1 cellular context compared by ENCODE assay signal in the genomic region with DNA sequence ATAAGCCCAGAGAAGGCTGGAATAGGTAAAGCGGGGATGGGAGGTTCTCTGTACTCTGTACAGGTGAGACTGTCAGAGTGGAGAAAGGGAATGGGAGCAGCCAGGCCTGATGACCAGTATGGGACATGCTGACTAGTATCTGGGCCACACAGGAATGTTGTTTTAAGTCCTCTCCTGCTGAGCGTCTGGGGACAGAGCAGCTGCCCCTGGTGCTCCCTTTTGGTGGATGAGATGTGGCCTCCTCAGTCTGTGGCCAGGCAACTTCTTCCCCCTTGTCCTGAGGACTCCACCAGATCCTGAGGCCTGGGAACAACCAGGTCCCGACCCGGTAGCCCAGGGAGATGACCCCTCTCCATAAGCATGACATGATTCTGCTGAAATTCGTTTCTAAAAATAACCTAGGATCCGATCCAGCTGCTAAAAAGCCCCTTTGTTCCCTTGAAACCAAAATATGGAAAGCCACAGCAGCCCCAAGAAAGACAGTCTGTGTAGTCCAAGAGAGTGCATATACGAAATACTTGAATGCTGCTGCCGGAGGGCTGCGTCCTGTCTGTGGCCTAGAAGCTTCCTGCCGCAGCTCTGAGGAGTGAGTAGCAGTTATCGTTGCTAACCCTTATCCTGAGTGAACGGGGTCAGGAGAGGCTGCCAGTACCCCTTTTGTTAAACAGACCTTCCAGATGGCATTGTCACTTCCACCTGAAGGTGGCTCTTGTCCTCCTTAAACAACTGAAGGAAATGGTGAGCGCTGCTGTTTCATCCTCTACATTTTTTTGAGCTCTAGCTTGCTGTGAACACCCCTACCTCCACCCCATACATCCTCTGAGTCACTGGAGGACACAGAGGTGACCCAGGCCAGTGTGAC.
TF ChIP-seq lines count a peak whose summit lies in the region.

No MANE protein-coding gene starts in this region.

TF ChIP-seq in K562, 482 proteins besides CTCF, POLR2A, EP300 and RAD21 (continued from another document and continues in another):
- TF ChIP-seq, protein P1, sequence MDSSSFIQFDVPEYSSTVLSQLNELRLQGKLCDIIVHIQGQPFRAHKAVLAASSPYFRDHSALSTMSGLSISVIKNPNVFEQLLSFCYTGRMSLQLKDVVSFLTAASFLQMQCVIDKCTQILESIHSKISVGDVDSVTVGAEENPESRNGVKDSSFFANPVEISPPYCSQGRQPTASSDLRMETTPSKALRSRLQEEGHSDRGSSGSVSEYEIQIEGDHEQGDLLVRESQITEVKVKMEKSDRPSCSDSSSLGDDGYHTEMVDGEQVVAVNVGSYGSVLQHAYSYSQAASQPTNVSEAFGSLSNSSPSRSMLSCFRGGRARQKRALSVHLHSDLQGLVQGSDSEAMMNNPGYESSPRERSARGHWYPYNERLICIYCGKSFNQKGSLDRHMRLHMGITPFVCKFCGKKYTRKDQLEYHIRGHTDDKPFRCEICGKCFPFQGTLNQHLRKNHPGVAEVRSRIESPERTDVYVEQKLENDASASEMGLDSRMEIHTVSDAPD (CRISPR knock-in tag; IDR thresholded peaks at IDR 0.05) = no peak
- TF ChIP-seq ELF2 (CRISPR knock-in tag; IDR thresholded peaks at IDR 0.05) = no peak
- TF ChIP-seq SMARCA5 (IDR thresholded peaks at IDR 0.05) = no peak
- no peak for TF ChIP-seq IFI16 (CRISPR knock-in tag; IDR thresholded peaks at IDR 0.05)
- TF ChIP-seq SUPT5H (IDR thresholded peaks at IDR 0.05) = peak; percentile 55; the same call in 1 of the 2 replicates
- TF ChIP-seq LARP7 (IDR thresholded peaks at IDR 0.05) = no peak
- no peak for TF ChIP-seq CC2D1A (IDR thresholded peaks at IDR 0.05)
- no peak for TF ChIP-seq NCOA2 (IDR thresholded peaks at IDR 0.05; ENCODE audit: partially characterized antibody in 2 of 2)
- TF ChIP-seq ZNF436 (CRISPR knock-in tag; IDR thresholded peaks at IDR 0.05) = no peak
- TF ChIP-seq DIDO1 (tag; IDR thresholded peaks at IDR 0.05; ENCODE audit: low read depth) = no peak
- peak; percentile 33; the same call in 1 of the 2 replicates for TF ChIP-seq SMC3 (conservative IDR thresholded peaks at IDR 0.05; ENCODE audit: insufficient read depth, low read depth, low read length)
- peak; percentile 63 for TF ChIP-seq ZBTB17 (CRISPR knock-in tag; IDR thresholded peaks at IDR 0.05)
- TF ChIP-seq, protein P2, sequence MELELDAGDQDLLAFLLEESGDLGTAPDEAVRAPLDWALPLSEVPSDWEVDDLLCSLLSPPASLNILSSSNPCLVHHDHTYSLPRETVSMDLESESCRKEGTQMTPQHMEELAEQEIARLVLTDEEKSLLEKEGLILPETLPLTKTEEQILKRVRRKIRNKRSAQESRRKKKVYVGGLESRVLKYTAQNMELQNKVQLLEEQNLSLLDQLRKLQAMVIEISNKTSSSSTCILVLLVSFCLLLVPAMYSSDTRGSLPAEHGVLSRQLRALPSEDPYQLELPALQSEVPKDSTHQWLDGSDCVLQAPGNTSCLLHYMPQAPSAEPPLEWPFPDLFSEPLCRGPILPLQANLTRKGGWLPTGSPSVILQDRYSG (tag; conservative IDR thresholded peaks at IDR 0.05; ENCODE audit: low read depth) = peak; percentile 58
- no peak for TF ChIP-seq PTBP1 (IDR thresholded peaks at IDR 0.05; ENCODE audit: low read depth, low read length)
- peak; percentile 46; the same call in 1 of the 2 replicates for TF ChIP-seq CREM (IDR thresholded peaks at IDR 0.05; ENCODE audit: low read depth)
- no peak for TF ChIP-seq PHF20 (IDR thresholded peaks at IDR 0.05; ENCODE audit: partially characterized antibody)
- TF ChIP-seq FIP1L1 (IDR thresholded peaks at IDR 0.05; ENCODE audit: low read depth, low read length, poor library complexity, severe bottlenecking) = no peak
- TF ChIP-seq ZC3H11A (IDR thresholded peaks at IDR 0.05; ENCODE audit: low read depth, low read length) = no peak
- 0 out of 2 replicates have a peak, but pooled peaks have one; percentile 53 for TF ChIP-seq HDAC8 (tag; IDR thresholded peaks at IDR 0.05)
- TF ChIP-seq, protein P3, sequence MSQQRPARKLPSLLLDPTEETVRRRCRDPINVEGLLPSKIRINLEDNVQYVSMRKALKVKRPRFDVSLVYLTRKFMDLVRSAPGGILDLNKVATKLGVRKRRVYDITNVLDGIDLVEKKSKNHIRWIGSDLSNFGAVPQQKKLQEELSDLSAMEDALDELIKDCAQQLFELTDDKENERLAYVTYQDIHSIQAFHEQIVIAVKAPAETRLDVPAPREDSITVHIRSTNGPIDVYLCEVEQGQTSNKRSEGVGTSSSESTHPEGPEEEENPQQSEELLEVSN (IDR thresholded peaks at IDR 0.05; ENCODE audit: borderline replicate concordance in 1 of 2, extremely low read depth in 1 of 2, insufficient read depth in 1 of 2, insufficient read length in 1 of 2, low read depth in 1 of 2, low read length in 1 of 2, poor library complexity in 1 of 2, severe bottlenecking in 1 of 2) = no peak
- peak; percentile 31; the same call in 1 of the 2 replicates for TF ChIP-seq PHF8 (IDR thresholded peaks at IDR 0.05; ENCODE audit: borderline replicate concordance, low read length)
- TF ChIP-seq TAF9B (IDR thresholded peaks at IDR 0.05; ENCODE audit: partially characterized antibody) = no peak
- peak in 1 of 2 experiments; percentile 78 for TF ChIP-seq KDM1A (IDR thresholded peaks at IDR 0.05)
- no peak for TF ChIP-seq ZNF23 (CRISPR knock-in tag; IDR thresholded peaks at IDR 0.05)
- no peak for TF ChIP-seq SRSF7 (optimal IDR thresholded peaks at IDR 0.05; ENCODE audit: low read depth, low read length)
- TF ChIP-seq NCOR1 (IDR thresholded peaks at IDR 0.05) = no peak; the same call in 1 of the 2 replicates
- TF ChIP-seq ZNF444 (CRISPR knock-in tag; IDR thresholded peaks at IDR 0.05) = no peak
- peak; percentile 77; the same call in 1 of the 2 replicates for TF ChIP-seq ZNF584 (CRISPR knock-in tag; IDR thresholded peaks at IDR 0.05; ENCODE audit: low read depth)
- TF ChIP-seq FOSL1 (tag; conservative IDR thresholded peaks at IDR 0.05) = peak; percentile 99
- no peak for TF ChIP-seq ZNF76 (CRISPR knock-in tag; IDR thresholded peaks at IDR 0.05; ENCODE audit: borderline replicate concordance)
- TF ChIP-seq EWSR1 (IDR thresholded peaks at IDR 0.05; ENCODE audit: borderline replicate concordance, low read depth, partially characterized antibody) = no peak
- no peak for TF ChIP-seq MYC (IDR thresholded peaks at IDR 0.05; ENCODE audit: low read depth, low read length)
- TF ChIP-seq MYC (CRISPR knock-in tag; IDR thresholded peaks at IDR 0.05; ENCODE audit: borderline replicate concordance, low read depth) = no peak
- no peak for TF ChIP-seq BHLHE40 (IDR thresholded peaks at IDR 0.05; ENCODE audit: low read length)
- TF ChIP-seq MCM2 (IDR thresholded peaks at IDR 0.05; ENCODE audit: low read depth) = no peak
- TF ChIP-seq ARID2 (IDR thresholded peaks at IDR 0.05) = no peak
- TF ChIP-seq ZNF384 (IDR thresholded peaks at IDR 0.05; ENCODE audit: low read depth, low read length) = peak; percentile 89
- peak; percentile 93 for TF ChIP-seq ZNF589 (CRISPR knock-in tag; IDR thresholded peaks at IDR 0.05; ENCODE audit: low read depth)
- TF ChIP-seq RREB1 (CRISPR knock-in tag; IDR thresholded peaks at IDR 0.05) = peak; percentile 78; the same call in 1 of the 2 replicates
- peak; percentile 74 for TF ChIP-seq HMBOX1 (IDR thresholded peaks at IDR 0.05)
- no peak for TF ChIP-seq SRSF9 (IDR thresholded peaks at IDR 0.05; ENCODE audit: borderline replicate concordance, low read depth, low read length)
- TF ChIP-seq STAT6 (CRISPR knock-in tag; IDR thresholded peaks at IDR 0.05) = 0 out of 2 replicates have a peak, but pooled peaks have one; percentile 23
- TF ChIP-seq TEAD1 (CRISPR knock-in tag; IDR thresholded peaks at IDR 0.05) = 0 out of 4 replicates have a peak, but pooled peaks of 1 of the 2 experiments have one; percentile 60
- no peak for TF ChIP-seq CHCHD3 (CRISPR knock-in tag; IDR thresholded peaks at IDR 0.05)
- TF ChIP-seq GTF2B (IDR thresholded peaks at IDR 0.05; ENCODE audit: extremely low read depth, insufficient read length) = no peak
- TF ChIP-seq ZNF212 (CRISPR knock-in tag; IDR thresholded peaks at IDR 0.05) = 0 out of 2 replicates have a peak, but pooled peaks have one; percentile 37
- no peak for TF ChIP-seq HDAC6 (IDR thresholded peaks at IDR 0.05; ENCODE audit: low read depth, low read length)
- peak; percentile 64; the same call in 1 of the 2 replicates for TF ChIP-seq MEF2D (tag; conservative IDR thresholded peaks at IDR 0.05; ENCODE audit: low read depth)
- TF ChIP-seq PTTG1 (tag; IDR thresholded peaks at IDR 0.05; ENCODE audit: low read depth) = no peak
- TF ChIP-seq, protein P4, sequence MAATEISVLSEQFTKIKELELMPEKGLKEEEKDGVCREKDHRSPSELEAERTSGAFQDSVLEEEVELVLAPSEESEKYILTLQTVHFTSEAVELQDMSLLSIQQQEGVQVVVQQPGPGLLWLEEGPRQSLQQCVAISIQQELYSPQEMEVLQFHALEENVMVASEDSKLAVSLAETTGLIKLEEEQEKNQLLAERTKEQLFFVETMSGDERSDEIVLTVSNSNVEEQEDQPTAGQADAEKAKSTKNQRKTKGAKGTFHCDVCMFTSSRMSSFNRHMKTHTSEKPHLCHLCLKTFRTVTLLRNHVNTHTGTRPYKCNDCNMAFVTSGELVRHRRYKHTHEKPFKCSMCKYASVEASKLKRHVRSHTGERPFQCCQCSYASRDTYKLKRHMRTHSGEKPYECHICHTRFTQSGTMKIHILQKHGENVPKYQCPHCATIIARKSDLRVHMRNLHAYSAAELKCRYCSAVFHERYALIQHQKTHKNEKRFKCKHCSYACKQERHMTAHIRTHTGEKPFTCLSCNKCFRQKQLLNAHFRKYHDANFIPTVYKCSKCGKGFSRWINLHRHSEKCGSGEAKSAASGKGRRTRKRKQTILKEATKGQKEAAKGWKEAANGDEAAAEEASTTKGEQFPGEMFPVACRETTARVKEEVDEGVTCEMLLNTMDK (IDR thresholded peaks at IDR 0.05; ENCODE audit: borderline replicate concordance, insufficient read depth, low read depth, low read length, poor library complexity, severe bottlenecking) = no peak
- no peak for TF ChIP-seq HNRNPUL1 (IDR thresholded peaks at IDR 0.05; ENCODE audit: low read length)
